Comparison of ENCODE assay signal across 10 cellular contexts in genomic region chr18:48295586-48296311, GRCh38.
DNase-seq lines count a peak whose midpoint lies in the region; ATAC-seq and TF ChIP-seq lines count a peak whose summit lies in the region.
"Had no signal": no experiment of that assay in that cellular context is flagged by ENCODE, and none has a peak within 500 bp of the region (broad histone marks: within the 10 kb centered on the region; RNA-seq: fewer than 3 reads in every experiment).

No MANE protein-coding gene starts in this region.

- H3K4me3 ChIP-seq in foreskin fibroblast (ENCODE audit: low read depth in 1 of 2, low read length in 2 of 2): no peak overlapping the region
- no peak overlapping the region for H3K4me3 ChIP-seq in spleen

- 79 to 89% (median 86%) methylated on average over 8 to 10 of the region's 10 CpGs for WGBS in spleen, 5 donors

- no peak overlapping the region for H3K27ac ChIP-seq in spleen

- H3K9me3 ChIP-seq in spleen: no peaks in the 10 kb centered on the region

- TF ChIP-seq CTCF in foreskin fibroblast (IDR thresholded peaks at IDR 0.05; ENCODE audit: low read depth, low read length): peak; percentile 8
- no peak for TF ChIP-seq CTCF in spleen (IDR thresholded peaks at IDR 0.05 in 8 of 11, conservative IDR thresholded peaks at IDR 0.05 in 3 of 11)

- no peak for ATAC-seq in HG03520 (IDR thresholded peaks at IDR 0.05; ENCODE audit: unreplicated experiment)
- ATAC-seq in GM21619 (IDR thresholded peaks at IDR 0.05; ENCODE audit: unreplicated experiment): no peak

- no peaks in the 10 kb centered on the region for H3K36me3 ChIP-seq in spleen

- H3K27me3 ChIP-seq in spleen (replicated peaks in 1 of 7): no peaks in the 10 kb centered on the region

- peak; percentile 33 for DNase-seq in activated CD8-positive, alpha-beta memory T cell treated with anti-CD3 and anti-CD28 coated beads for 24 hours
- no peak for DNase-seq in activated CD8-positive, alpha-beta memory T cell treated with anti-CD3 and anti-CD28 coated beads, Interleukin-2, amount 50 U/mL, for 4 hours
- DNase-seq in RPMI8226 (peak; percentile 36), foreskin fibroblast (no peak), spleen (peak; percentile 62), COLO829 (ENCODE audit: low spot score) (no peak)
- DNase-seq: C1 segment of cervical spinal cord, PC-3 had no signal

- TF ChIP-seq POLR2A in spleen (IDR thresholded peaks at IDR 0.05): no peak

- intact Hi-C loops in spleen (cut with DNase I; ENCODE audit: low total_unique reads): no loop called here

- H3K4me1 ChIP-seq in spleen: peaks cover 4 to 42% (median 16%) of the 10 kb centered on the region in 6 donors

Comparison
In these comparisons a context has a peak if more than half of its experiments do, and no peak if none do; other contexts are left out.
1. DNase-seq: peak in activated CD8-positive, alpha-beta memory T cell treated with anti-CD3 and anti-CD28 coated beads for 24 hours (single experiment), RPMI8226 (single experiment) and spleen (single experiment); none in activated CD8-positive, alpha-beta memory T cell treated with anti-CD3 and anti-CD28 coated beads, Interleukin-2, amount 50 U/mL, for 4 hours (single experiment), foreskin fibroblast (0 of 2) and COLO829 (single experiment).